In the genomic region with DNA sequence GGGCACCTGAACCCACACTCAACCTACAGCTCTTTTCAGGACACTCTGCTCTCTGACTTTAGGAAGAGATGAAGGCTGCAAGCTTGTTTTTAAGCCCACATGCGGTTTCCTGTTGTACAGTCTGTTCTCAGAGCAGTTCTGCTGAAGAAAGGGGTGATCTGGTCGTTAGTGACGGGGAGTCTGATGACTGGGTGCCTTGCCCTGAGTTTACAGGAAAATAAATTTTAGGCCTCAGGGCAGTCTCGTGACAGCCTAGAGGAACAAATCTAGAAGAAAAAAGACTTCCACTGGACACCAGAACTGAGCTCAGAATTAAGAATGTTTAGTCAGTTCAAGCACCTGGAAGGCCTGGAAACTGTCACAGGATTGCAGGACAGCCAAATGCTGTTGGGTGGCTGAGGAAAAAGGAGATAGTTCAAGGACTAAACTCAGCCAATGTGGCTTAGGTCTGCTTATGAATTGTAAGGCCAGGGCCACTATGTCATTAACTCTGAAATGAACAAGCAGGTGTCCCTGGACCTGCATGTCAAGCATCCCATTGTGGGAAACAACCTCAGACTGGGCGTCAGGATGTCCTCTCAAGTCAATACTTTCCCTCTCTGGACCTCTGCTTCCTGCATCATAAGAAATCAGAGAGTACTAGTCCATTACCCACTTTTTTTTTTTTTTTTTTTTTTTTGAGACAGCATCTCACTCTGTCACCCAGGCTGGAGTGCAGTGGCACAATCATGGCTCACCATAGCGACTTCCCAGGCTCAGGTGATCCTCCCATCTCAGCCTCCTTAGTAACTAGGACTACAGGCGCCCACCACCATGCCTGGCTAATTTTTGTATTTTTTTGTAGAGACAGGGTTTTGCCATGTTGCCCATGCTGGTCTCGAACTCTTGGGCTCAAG, we compare ENCODE assay signal across 10 cellular contexts. TPM values are rescaled to one million over a fixed set of nuclear protein-coding genes. Genes with fewer than 3 reads are reported as not detected.
DNase-seq lines count a peak whose midpoint lies in the region; ATAC-seq and TF ChIP-seq lines count a peak whose summit lies in the region.
"Had no signal": no experiment of that assay in that cellular context is flagged by ENCODE, and none has a peak within 500 bp of the region (broad histone marks: within the 10 kb centered on the region; RNA-seq: fewer than 3 reads in every experiment).

No MANE protein-coding gene starts in this region.

- intact Hi-C loops in activated T-helper 2 cell treated with anti-CD3 and anti-CD28 coated beads, Interferon-gamma antibody, Interleukin-2, Interleukin-4, amounts not matched to agents 10 μg/mL and 5 μg/mL and 100 μg/mL, durations not matched to agents 14 hours and 24 hours and 36 hours (cut with micrococcal nuclease), result loop anchor here (5.0 kb wide), 2 partner anchors 179 to 539 kb away; partner anchors contain the start of gene SELENOM
- intact Hi-C loops in left lung (cut with DNase I), result no loop called here

- no peaks in the 10 kb centered on the region for H3K27me3 ChIP-seq in SJCRH30
- peaks cover 0 to 8% of the 10 kb centered on the region in 2 donors for H3K27me3 ChIP-seq in left lung

- H3K27ac Mint-ChIP-seq in activated T-helper 2 cell treated with anti-CD3 and anti-CD28 coated beads, Interferon-gamma antibody, Interleukin-2, Interleukin-4, amounts not matched to agents 10 μg/mL and 5 μg/mL and 100 μg/mL, durations not matched to agents 14 hours and 24 hours and 36 hours, result peak overlapping the region; percentile 87

- H3K4me1 ChIP-seq in SJCRH30 (peaks cover 14% of the 10 kb centered on the region), left lung (peaks cover 14 to 77% of the 10 kb centered on the region in 2 donors)

- H3K27me3 Mint-ChIP-seq in activated T-helper 2 cell treated with anti-CD3 and anti-CD28 coated beads, Interferon-gamma antibody, Interleukin-2, Interleukin-4, amounts not matched to agents 10 μg/mL and 5 μg/mL and 100 μg/mL, durations not matched to agents 14 hours and 24 hours and 36 hours (ENCODE audit: low read depth), result no peaks in the 10 kb centered on the region

- H3K36me3 ChIP-seq in SJCRH30, result no peaks in the 10 kb centered on the region
- H3K36me3 ChIP-seq in left lung, result peaks cover 0 to 41% of the 10 kb centered on the region in 2 donors

- H3K9me3 ChIP-seq in SJCRH30 (replicated peaks) (no peaks in the 10 kb centered on the region), left lung (no peaks in the 10 kb centered on the region)

- H3K27ac ChIP-seq in SJCRH30, result no peak overlapping the region
- peak overlapping the region; percentile 65 to 69 for H3K27ac ChIP-seq in left lung
- H3K27ac ChIP-seq in substantia nigra (ENCODE audit: low read depth, low read length, poor library complexity, severe bottlenecking), result peak overlapping the region; percentile 59

- H3K4me3 Mint-ChIP-seq in activated T-helper 2 cell treated with anti-CD3 and anti-CD28 coated beads, Interferon-gamma antibody, Interleukin-2, Interleukin-4, amounts not matched to agents 10 μg/mL and 5 μg/mL and 100 μg/mL, durations not matched to agents 14 hours and 24 hours and 36 hours (ENCODE audit: low read depth), result peak overlapping the region; percentile 35

- ATAC-seq in left lung, result no peak
- ATAC-seq in HG03565 (IDR thresholded peaks at IDR 0.05; ENCODE audit: unreplicated experiment), result no peak
- no peak for ATAC-seq in GM19452 (IDR thresholded peaks at IDR 0.05; ENCODE audit: unreplicated experiment)
- ATAC-seq: K562 had no signal

- DNase-seq in SJCRH30 (peak; percentile 15 to 56), left lung (peak in 1 of 2 donors; percentile 52), substantia nigra (lab: John Stamatoyannopoulos, UW) (peak in 1 of 49 donors; percentile 21), NCI-H187 treated with DMSO at 0.1 percent for 48 hours (lab: John Stamatoyannopoulos, UW) (no peak), SK-N-DZ (ENCODE audit: low spot score) (no peak)
- peak; percentile 65 for DNase-seq in activated T-helper 2 cell treated with anti-CD3 and anti-CD28 coated beads, Interferon-gamma antibody, Interleukin-2, Interleukin-4, amounts not matched to agents 10 μg/mL and 5 μg/mL and 100 μg/mL, durations not matched to agents 14 hours and 24 hours and 36 hours (ENCODE audit: low spot score)
- DNase-seq: kidney had no signal

- peaks cover 55% of the 10 kb centered on the region for H3K36me3 Mint-ChIP-seq in activated T-helper 2 cell treated with anti-CD3 and anti-CD28 coated beads, Interferon-gamma antibody, Interleukin-2, Interleukin-4, amounts not matched to agents 10 μg/mL and 5 μg/mL and 100 μg/mL, durations not matched to agents 14 hours and 24 hours and 36 hours (ENCODE audit: low read depth)

- H3K4me1 Mint-ChIP-seq in activated T-helper 2 cell treated with anti-CD3 and anti-CD28 coated beads, Interferon-gamma antibody, Interleukin-2, Interleukin-4, amounts not matched to agents 10 μg/mL and 5 μg/mL and 100 μg/mL, durations not matched to agents 14 hours and 24 hours and 36 hours (ENCODE audit: low read depth), result peaks cover 55% of the 10 kb centered on the region

- H3K4me3 ChIP-seq in SJCRH30 (no peak overlapping the region), left lung (no peak overlapping the region)
- H3K4me3 ChIP-seq: K562 had no signal

- no peaks in the 10 kb centered on the region for H3K9me3 Mint-ChIP-seq in activated T-helper 2 cell treated with anti-CD3 and anti-CD28 coated beads, Interferon-gamma antibody, Interleukin-2, Interleukin-4, amounts not matched to agents 10 μg/mL and 5 μg/mL and 100 μg/mL, durations not matched to agents 14 hours and 24 hours and 36 hours

- TF ChIP-seq CTCF in left lung (IDR thresholded peaks at IDR 0.05), result no peak

RNA-seq across cellular contexts. Expression of gene PIK3IP1, which starts 5.7 kb away (rescaled TPM):
- 0.47 and 0.51 TPM in 2 replicates for total RNA-seq in SJCRH30 (2014; rRNA removed; shearing (Covaris generic))
- total RNA-seq in activated T-helper 2 cell treated with anti-CD3 and anti-CD28 coated beads, Interferon-gamma antibody, Interleukin-2, Interleukin-4, amounts not matched to agents 10 μg/mL and 5 μg/mL and 100 μg/mL, durations not matched to agents 14 hours and 24 hours and 36 hours, result 9.3 and 10.4 TPM in 2 replicates
- 10 to 100 TPM; 12.8 to 41.5 TPM for total RNA-seq in left lung
- polyA plus RNA-seq in SK-N-DZ (2014; cell fraction: cytosol; rRNA removed), result 9.4 and 10.6 TPM in 2 replicates
- 10.7 and 12.1 TPM in 2 replicates for polyA plus RNA-seq in SK-N-DZ (2014; cell fraction: nucleus; rRNA removed)

RNA-seq across cellular contexts. Expression of gene PATZ1, which starts 59.5 kb away (rescaled TPM):
- 22.6 and 24.1 TPM in 2 replicates for total RNA-seq in SJCRH30 (2014; rRNA removed; shearing (Covaris generic))
- 30.6 and 31.0 TPM in 2 replicates for total RNA-seq in activated T-helper 2 cell treated with anti-CD3 and anti-CD28 coated beads, Interferon-gamma antibody, Interleukin-2, Interleukin-4, amounts not matched to agents 10 μg/mL and 5 μg/mL and 100 μg/mL, durations not matched to agents 14 hours and 24 hours and 36 hours
- 10 to 100 TPM; 19.9 to 23.4 TPM for total RNA-seq in left lung
- 33.7 and 43.1 TPM in 2 replicates for polyA plus RNA-seq in SK-N-DZ (2014; cell fraction: cytosol; rRNA removed)
- 37.7 and 39.1 TPM in 2 replicates for polyA plus RNA-seq in SK-N-DZ (2014; cell fraction: nucleus; rRNA removed)

Comparison
In these comparisons a context has a peak if more than half of its experiments do, and no peak if none do; other contexts are left out.
1. DNase-seq: peak in SJCRH30 (2 of 2) and activated T-helper 2 cell treated with anti-CD3 and anti-CD28 coated beads, Interferon-gamma antibody, Interleukin-2, Interleukin-4, amounts not matched to agents 10 μg/mL and 5 μg/mL and 100 μg/mL, durations not matched to agents 14 hours and 24 hours and 36 hours (single experiment); none in NCI-H187 treated with DMSO at 0.1 percent for 48 hours (single experiment) and SK-N-DZ (single experiment).